22 cellular contexts compared by ENCODE assay signal in genomic region chr2:17303496-17303895, GRCh38.
A peak's percentile ranks its signal among the peaks of the same experiment; 100 is the strongest.
DNase-seq lines count a peak whose midpoint lies in the region; ATAC-seq, FAIRE-seq and TF ChIP-seq lines count a peak whose summit lies in the region.
"Had no signal": no experiment of that assay in that cellular context is flagged by ENCODE, and none has a peak within 500 bp of the region (broad histone marks: within the 10 kb centered on the region; RNA-seq: fewer than 3 reads in every experiment).

No MANE protein-coding gene starts in this region.

- WGBS in spleen, 5 donors = 40 to 69% (median 59%) methylated on average over 2 of the region's 2 CpGs

- H3K27ac ChIP-seq in keratinocyte (ENCODE audit: control insufficient read depth, insufficient read depth, low read length) = peak overlapping the region; percentile 76
- H3K27ac ChIP-seq in spleen = no peak overlapping the region
- H3K27ac ChIP-seq: colonic mucosa, left lung, neutrophil, thyroid gland had no signal

- DNase-seq in AG08396 (ENCODE audit: low spot score) (peak; percentile 9), M059J (ENCODE audit: low read depth) (peak; percentile 69), astrocyte of the spinal cord (ENCODE audit: low read depth, low spot score) (peak; percentile 42), keratinocyte (ENCODE audit: low read depth, low spot score) (no peak), activated gamma-delta T cell (lab: John Stamatoyannopoulos, UW) (no peak), G401 (ENCODE audit: low spot score) (no peak), spleen (no peak)
- DNase-seq: activated CD4-positive, alpha-beta T cell treated with anti-CD3 and anti-CD28 coated beads for 36 hours; activated gamma-delta T cell treated with Interleukin-2 at 50 U/mL for 16 hours; aorta; CD4-positive, alpha-beta T cell; colonic mucosa; DMS79; foreskin melanocyte; left lung; NCI-H1092 treated with DMSO at 0.1 percent for 48 hours; NCI-H69; stimulated activated CD4-positive, alpha-beta T cell treated with anti-CD3 and anti-CD28 coated beads, Interleukin-15, amount 100 ng/mL, for 24 hours; thyroid gland had no signal

- no peaks in the 10 kb centered on the region for H4K20me1 ChIP-seq in keratinocyte (ENCODE audit: control insufficient read depth, extremely low read depth, insufficient read depth, low read length)

- peak overlapping the region; percentile 71 for H2AFZ ChIP-seq in keratinocyte (ENCODE audit: control insufficient read depth, low read length)

- no peaks in the 10 kb centered on the region for H3K27me3 ChIP-seq in keratinocyte (ENCODE audit: control insufficient read depth, extremely low read depth, insufficient read depth, low read length)
- H3K27me3 ChIP-seq in spleen (replicated peaks in 1 of 7) = no peaks in the 10 kb centered on the region
- H3K27me3 ChIP-seq: colonic mucosa, left lung, neutrophil, thyroid gland had no signal

- in situ Hi-C loops in astrocyte of the spinal cord (cut with HindIII; ENCODE audit: low sequenced_read_pairs) (no loop called here), G401 (cut with HindIII; ENCODE audit: low sequenced_read_pairs) (no loop called here)

- H3K4me2 ChIP-seq in keratinocyte (ENCODE audit: control insufficient read depth, extremely low read depth, insufficient read depth, low read depth, low read length) = peak overlapping the region; percentile 64

- no peaks in the 10 kb centered on the region for H3K9me1 ChIP-seq in keratinocyte (ENCODE audit: control insufficient read depth, extremely low read depth, insufficient read depth, low read length)

- FAIRE-seq in keratinocyte (lab: Jason Lieb, UNC) = peak; percentile 67

- H3K9me3 ChIP-seq in keratinocyte (ENCODE audit: control insufficient read depth, low read depth, low read length) (no peaks in the 10 kb centered on the region), spleen (no peaks in the 10 kb centered on the region)
- H3K9me3 ChIP-seq: colonic mucosa, left lung, neutrophil, thyroid gland had no signal

- H3K4me3 ChIP-seq in astrocyte of the spinal cord (ENCODE audit: low read depth, low read length) (no peak overlapping the region), keratinocyte (ENCODE audit: control insufficient read depth in 2 of 3, extremely low read depth in 1 of 3, insufficient read depth in 2 of 3, low read depth in 1 of 3, low read length in 3 of 3) (peak overlapping the region in 2 of 3 experiments; percentile 4 to 35), spleen (no peak overlapping the region)
- H3K4me3 ChIP-seq: colonic mucosa, left lung, thyroid gland had no signal

- dilution Hi-C loops in keratinocyte (cut with MboI; ENCODE audit: extremely low pct_ligation_motif_present, low sequenced_read_pairs) = no loop called here

- peak overlapping the region; percentile 51 for H3K9ac ChIP-seq in keratinocyte (ENCODE audit: control insufficient read depth, extremely low read depth, insufficient read depth, low read length)

- H3K4me1 ChIP-seq in keratinocyte (ENCODE audit: control insufficient read depth, extremely low read depth, insufficient read depth, low read length) (peaks cover 29% of the 10 kb centered on the region), spleen (no peaks in the 10 kb centered on the region)
- H3K4me1 ChIP-seq: colonic mucosa, left lung, thyroid gland had no signal

- ATAC-seq in GM21529 (IDR thresholded peaks at IDR 0.05; ENCODE audit: unreplicated experiment) = no peak
- ATAC-seq: activated CD4-positive, alpha-beta T cell treated with anti-CD3 and anti-CD28 coated beads for 36 hours; left lung; stimulated activated effector memory CD8-positive, alpha-beta T cell treated with anti-CD3 and anti-CD28 coated beads, Interleukin-12 subunit alpha, Interleukin-12 subunit beta, amount 100 ng/mL, for 72 hours had no signal

- TF ChIP-seq POLR2A in spleen (IDR thresholded peaks at IDR 0.05) = no peak

- H3K79me2 ChIP-seq in keratinocyte (ENCODE audit: control insufficient read depth, insufficient read depth, low read length) = no peaks in the 10 kb centered on the region

- TF ChIP-seq CTCF in astrocyte of the spinal cord (IDR thresholded peaks at IDR 0.05; ENCODE audit: low read depth, low read length) (no peak), keratinocyte (optimal IDR thresholded peaks at IDR 0.05 in 1 of 3, IDR thresholded peaks at IDR 0.05 in 1 of 3, conservative IDR thresholded peaks at IDR 0.05 in 1 of 3; ENCODE audit: extremely low read depth in 1 of 3, insufficient read depth in 2 of 3, low read length in 3 of 3) (no peak), spleen (IDR thresholded peaks at IDR 0.05 in 8 of 11, conservative IDR thresholded peaks at IDR 0.05 in 3 of 11) (no peak)

- H3K36me3 ChIP-seq in keratinocyte (ENCODE audit: control insufficient read depth in 2 of 2, extremely low read depth in 1 of 2, insufficient read depth in 2 of 2, low read length in 2 of 2) (no peaks in the 10 kb centered on the region), spleen (no peaks in the 10 kb centered on the region)
- H3K36me3 ChIP-seq: colonic mucosa, left lung, neutrophil, thyroid gland had no signal

- intact Hi-C loops in spleen (cut with DNase I; ENCODE audit: low total_unique reads) = no loop called here

Comparison
In these comparisons a context has a peak if more than half of its experiments do, and no peak if none do; other contexts are left out.
1. DNase-seq: peak in AG08396 (single experiment), M059J (single experiment) and astrocyte of the spinal cord (single experiment); none in keratinocyte (single experiment), activated gamma-delta T cell (single experiment), G401 (single experiment) and spleen (single experiment).
2. H3K4me3 ChIP-seq: peak in keratinocyte (2 of 3); none in astrocyte of the spinal cord (single experiment) and spleen (0 of 8).